In genomic region chr1:112618721-112619517, GRCh38 we compare ENCODE assay signal across 1 cellular context.
A peak's percentile ranks its signal among the peaks of the same experiment; 100 is the strongest.
TF ChIP-seq lines count a peak whose summit lies in the region.

Gene ST7L, minus strand, starts transcription at chr1:112619141. Its CDS starts 28 bp downstream, at chr1:112619113.

TF ChIP-seq in HepG2, 621 proteins besides CTCF, POLR2A, EP300 and RAD21 (continued from another document and continues in another):
- TF ChIP-seq ZNF329 (CRISPR knock-in tag; IDR thresholded peaks at IDR 0.05; ENCODE audit: low read depth) (no peak), ZNF44 (CRISPR knock-in tag; IDR thresholded peaks at IDR 0.05) (no peak), CBX1 (IDR thresholded peaks at IDR 0.05; ENCODE audit: low read depth) (no peak), ZFP37 (CRISPR knock-in tag; IDR thresholded peaks at IDR 0.05; ENCODE audit: borderline replicate concordance) (no peak), ZNF883 (CRISPR knock-in tag; IDR thresholded peaks at IDR 0.05; ENCODE audit: not compliant biosample characterization) (no peak), HMG20B (CRISPR knock-in tag; conservative IDR thresholded peaks at IDR 0.05) (no peak), ZNF24 (IDR thresholded peaks at IDR 0.05) (no peak), EHMT2 (IDR thresholded peaks at IDR 0.05; ENCODE audit: borderline replicate concordance, low read depth, low read length) (no peak), CHCHD3 (CRISPR knock-in tag; IDR thresholded peaks at IDR 0.05) (0 out of 2 replicates have a peak, but pooled peaks have one; percentile 18), GTF2F1 (IDR thresholded peaks at IDR 0.05; ENCODE audit: low read length) (no peak), ZNF772 (CRISPR knock-in tag; IDR thresholded peaks at IDR 0.05) (no peak; the same call in 1 of the 2 replicates), ZNF878 (CRISPR knock-in tag; IDR thresholded peaks at IDR 0.05) (no peak), POLR2AphosphoS2 (IDR thresholded peaks at IDR 0.05; ENCODE audit: low read depth, low read length) (no peak), ZNF121 (CRISPR knock-in tag; IDR thresholded peaks at IDR 0.05) (no peak), ZNF431 (CRISPR knock-in tag; IDR thresholded peaks at IDR 0.05; ENCODE audit: borderline replicate concordance, low read depth) (peak; percentile 31), CEBPG (CRISPR knock-in tag; IDR thresholded peaks at IDR 0.05) (no peak), AKAP8 (CRISPR knock-in tag; IDR thresholded peaks at IDR 0.05) (no peak), ZNF260 (CRISPR knock-in tag; IDR thresholded peaks at IDR 0.05; ENCODE audit: borderline replicate concordance, low read depth) (no peak), ELF3 (CRISPR knock-in tag; IDR thresholded peaks at IDR 0.05) (0 out of 2 replicates have a peak, but pooled peaks have one; percentile 42), RBFOX2 (IDR thresholded peaks at IDR 0.05; ENCODE audit: low read depth, low read length) (peak; percentile 60; the same call in 1 of the 2 replicates), TEAD2 (CRISPR knock-in tag; IDR thresholded peaks at IDR 0.05) (no peak), ELF1 (CRISPR knock-in tag; IDR thresholded peaks at IDR 0.05) (peak; percentile 71), GMEB2 (CRISPR knock-in tag; IDR thresholded peaks at IDR 0.05; ENCODE audit: low read depth) (no peak), PRMT3 (CRISPR knock-in tag; IDR thresholded peaks at IDR 0.05; ENCODE audit: borderline replicate concordance, low read depth) (no peak), SNAPC2 (CRISPR knock-in tag; IDR thresholded peaks at IDR 0.05) (no peak), BRF2 (CRISPR knock-in tag; IDR thresholded peaks at IDR 0.05) (no peak), ISX (CRISPR knock-in tag; conservative IDR thresholded peaks at IDR 0.05) (no peak), DZIP1 (CRISPR knock-in tag; IDR thresholded peaks at IDR 0.05) (peak; percentile 64; the same call in 1 of the 2 replicates), HDAC2 (CRISPR knock-in tag; IDR thresholded peaks at IDR 0.05) (peak; percentile 45; the same call in 1 of the 2 replicates), THAP11 (CRISPR knock-in tag; IDR thresholded peaks at IDR 0.05) (peak; percentile 73), CCAR2 (optimal IDR thresholded peaks at IDR 0.05; ENCODE audit: low read depth, low read length) (no peak), ZNF225 (CRISPR knock-in tag; IDR thresholded peaks at IDR 0.05) (peak; percentile 76), ZKSCAN8 (CRISPR knock-in tag; IDR thresholded peaks at IDR 0.05; ENCODE audit: borderline replicate concordance) (no peak), CC2D1A (CRISPR knock-in tag; IDR thresholded peaks at IDR 0.05) (no peak), ZFP62 (CRISPR knock-in tag; IDR thresholded peaks at IDR 0.05) (no peak), ZNF251 (CRISPR knock-in tag; IDR thresholded peaks at IDR 0.05) (no peak), ZNF235 (CRISPR knock-in tag; IDR thresholded peaks at IDR 0.05; ENCODE audit: borderline replicate concordance) (no peak), GMEB1 (CRISPR knock-in tag; IDR thresholded peaks at IDR 0.05; ENCODE audit: borderline replicate concordance) (no peak), ZNF124 (CRISPR knock-in tag; IDR thresholded peaks at IDR 0.05) (no peak; the same call in 1 of the 2 replicates), ARID5B (CRISPR knock-in tag; IDR thresholded peaks at IDR 0.05) (no peak; the same call in 1 of the 2 replicates), ZNF674 (CRISPR knock-in tag; IDR thresholded peaks at IDR 0.05; ENCODE audit: low read depth) (no peak), TSC22D2 (CRISPR knock-in tag; IDR thresholded peaks at IDR 0.05; ENCODE audit: borderline replicate concordance) (0 out of 2 replicates have a peak, but pooled peaks have one; percentile 47), NFKB2 (CRISPR knock-in tag; IDR thresholded peaks at IDR 0.05; ENCODE audit: borderline replicate concordance) (peak; percentile 53; the same call in 1 of the 2 replicates), SRSF4 (IDR thresholded peaks at IDR 0.05; ENCODE audit: low read depth, low read length, poor library complexity, severe bottlenecking) (no peak), TOE1 (CRISPR knock-in tag; IDR thresholded peaks at IDR 0.05) (0 out of 2 replicates have a peak, but pooled peaks have one; percentile 3), JDP2 (CRISPR knock-in tag; IDR thresholded peaks at IDR 0.05; ENCODE audit: borderline replicate concordance) (no peak), ZNF550 (CRISPR knock-in tag; IDR thresholded peaks at IDR 0.05; ENCODE audit: borderline replicate concordance) (0 out of 2 replicates have a peak, but pooled peaks have one; percentile 51), ZNF576 (CRISPR knock-in tag; IDR thresholded peaks at IDR 0.05) (no peak), BATF2 (CRISPR knock-in tag; IDR thresholded peaks at IDR 0.05) (no peak), DNMT3B (CRISPR knock-in tag; conservative IDR thresholded peaks at IDR 0.05) (no peak), ZNF724P (CRISPR knock-in tag; IDR thresholded peaks at IDR 0.05; ENCODE audit: borderline replicate concordance) (no peak; the same call in 1 of the 2 replicates), NFYC (CRISPR knock-in tag; IDR thresholded peaks at IDR 0.05) (no peak)
- TF ChIP-seq, protein P1, sequence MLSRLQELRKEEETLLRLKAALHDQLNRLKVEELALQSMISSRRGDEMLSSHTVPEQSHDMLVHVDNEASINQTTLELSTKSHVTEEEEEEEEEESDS (CRISPR knock-in tag; IDR thresholded peaks at IDR 0.05; ENCODE audit: borderline replicate concordance) = no peak; the same call in 1 of the 2 replicates
- TF ChIP-seq, protein P2, sequence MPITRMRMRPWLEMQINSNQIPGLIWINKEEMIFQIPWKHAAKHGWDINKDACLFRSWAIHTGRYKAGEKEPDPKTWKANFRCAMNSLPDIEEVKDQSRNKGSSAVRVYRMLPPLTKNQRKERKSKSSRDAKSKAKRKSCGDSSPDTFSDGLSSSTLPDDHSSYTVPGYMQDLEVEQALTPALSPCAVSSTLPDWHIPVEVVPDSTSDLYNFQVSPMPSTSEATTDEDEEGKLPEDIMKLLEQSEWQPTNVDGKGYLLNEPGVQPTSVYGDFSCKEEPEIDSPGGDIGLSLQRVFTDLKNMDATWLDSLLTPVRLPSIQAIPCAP (CRISPR knock-in tag; IDR thresholded peaks at IDR 0.05; ENCODE audit: low read depth) = no peak
- TF ChIP-seq, protein P3, sequence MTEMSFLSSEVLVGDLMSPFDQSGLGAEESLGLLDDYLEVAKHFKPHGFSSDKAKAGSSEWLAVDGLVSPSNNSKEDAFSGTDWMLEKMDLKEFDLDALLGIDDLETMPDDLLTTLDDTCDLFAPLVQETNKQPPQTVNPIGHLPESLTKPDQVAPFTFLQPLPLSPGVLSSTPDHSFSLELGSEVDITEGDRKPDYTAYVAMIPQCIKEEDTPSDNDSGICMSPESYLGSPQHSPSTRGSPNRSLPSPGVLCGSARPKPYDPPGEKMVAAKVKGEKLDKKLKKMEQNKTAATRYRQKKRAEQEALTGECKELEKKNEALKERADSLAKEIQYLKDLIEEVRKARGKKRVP (CRISPR knock-in tag; IDR thresholded peaks at IDR 0.05) = peak in 1 of 2 experiments; percentile 20; a peak in 1 of 4 replicates
- TF ChIP-seq, protein P4, sequence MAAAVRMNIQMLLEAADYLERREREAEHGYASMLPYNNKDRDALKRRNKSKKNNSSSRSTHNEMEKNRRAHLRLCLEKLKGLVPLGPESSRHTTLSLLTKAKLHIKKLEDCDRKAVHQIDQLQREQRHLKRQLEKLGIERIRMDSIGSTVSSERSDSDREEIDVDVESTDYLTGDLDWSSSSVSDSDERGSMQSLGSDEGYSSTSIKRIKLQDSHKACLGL (CRISPR knock-in tag; IDR thresholded peaks at IDR 0.05) = peak; percentile 26; the same call in 1 of the 2 replicates
- TF ChIP-seq, protein P5, sequence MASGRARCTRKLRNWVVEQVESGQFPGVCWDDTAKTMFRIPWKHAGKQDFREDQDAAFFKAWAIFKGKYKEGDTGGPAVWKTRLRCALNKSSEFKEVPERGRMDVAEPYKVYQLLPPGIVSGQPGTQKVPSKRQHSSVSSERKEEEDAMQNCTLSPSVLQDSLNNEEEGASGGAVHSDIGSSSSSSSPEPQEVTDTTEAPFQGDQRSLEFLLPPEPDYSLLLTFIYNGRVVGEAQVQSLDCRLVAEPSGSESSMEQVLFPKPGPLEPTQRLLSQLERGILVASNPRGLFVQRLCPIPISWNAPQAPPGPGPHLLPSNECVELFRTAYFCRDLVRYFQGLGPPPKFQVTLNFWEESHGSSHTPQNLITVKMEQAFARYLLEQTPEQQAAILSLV (CRISPR knock-in tag; IDR thresholded peaks at IDR 0.05; ENCODE audit: borderline replicate concordance) = peak; percentile 44; the same call in 1 of the 2 replicates
